ENCODE assay signal across 8 cellular contexts in the genomic region with DNA sequence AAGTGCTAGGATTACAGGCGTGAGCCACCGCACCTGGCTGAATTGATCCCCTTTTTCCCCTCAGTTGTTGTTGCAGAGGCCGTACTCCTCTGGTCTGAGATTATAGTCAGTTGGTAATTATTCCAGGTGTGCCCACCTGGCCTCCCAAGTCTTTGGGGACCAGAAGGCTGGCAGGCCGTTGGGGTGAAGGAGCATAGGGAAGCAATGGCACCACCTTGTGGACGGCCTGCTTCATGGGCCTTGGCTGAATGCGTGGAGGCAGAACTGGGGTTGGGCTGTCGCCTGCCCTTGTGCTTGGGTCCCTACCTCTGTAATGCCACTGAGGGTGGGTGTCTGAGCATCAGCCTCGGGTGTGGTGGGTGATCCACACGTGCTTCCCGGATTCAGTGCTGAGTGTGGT.
A peak's percentile ranks its signal among the peaks of the same experiment; 100 is the strongest.
DNase-seq lines count a peak whose midpoint lies in the region; ATAC-seq and TF ChIP-seq lines count a peak whose summit lies in the region.

No MANE protein-coding gene starts in this region.

- H3K4me1 Mint-ChIP-seq in glutamatergic neuron (ENCODE audit: low read depth, unreplicated experiment), result peaks cover 42% of the 10 kb centered on the region

- no peak overlapping the region for H3K4me3 ChIP-seq in GM12865 (ENCODE audit: low read depth, low read length)

- no peak overlapping the region for H3K4me3 Mint-ChIP-seq in glutamatergic neuron (ENCODE audit: unreplicated experiment)

- peak; percentile 66 for ATAC-seq in HG03432 (IDR thresholded peaks at IDR 0.05; ENCODE audit: unreplicated experiment)
- ATAC-seq in GM18861 (IDR thresholded peaks at IDR 0.05; ENCODE audit: unreplicated experiment), result no peak
- no peak for ATAC-seq in HG03439 (IDR thresholded peaks at IDR 0.05; ENCODE audit: unreplicated experiment)

- peak; percentile 87 for TF ChIP-seq CTCF in GM12865 (IDR thresholded peaks at IDR 0.05; ENCODE audit: insufficient read depth, low read depth, low read length, missing control alignments)
- TF ChIP-seq CTCF in RWPE1 (conservative IDR thresholded peaks at IDR 0.05; ENCODE audit: low read depth), result peak; percentile 71
- TF ChIP-seq CTCF in glutamatergic neuron (IDR thresholded peaks at IDR 0.05; ENCODE audit: partially characterized antibody, unreplicated experiment), result peak; percentile 70

- POLR2A ChIA-PET in RWPE1 (lab: Yijun Ruan, JAX; ENCODE audit: low non-redundant PET), result no interaction called here

- peaks cover 4% of the 10 kb centered on the region for H3K36me3 Mint-ChIP-seq in glutamatergic neuron (ENCODE audit: unreplicated experiment)

- no peak overlapping the region for H3K27ac ChIP-seq in RWPE1

- DNase-seq in GM12865 (ENCODE audit: low read depth), result peak; percentile 78
- peak; percentile 87 for DNase-seq in RWPE1 (ENCODE audit: low spot score)
- peak; percentile 49 for DNase-seq in activated effector memory CD4-positive, alpha-beta T cell treated with Interleukin-2 at 50 U/mL for 16 hours
- peak; percentile 74 for DNase-seq in glutamatergic neuron
- DNase-seq in retina, result peak; percentile 66

- peaks cover 13% of the 10 kb centered on the region for H3K27me3 Mint-ChIP-seq in glutamatergic neuron (ENCODE audit: unreplicated experiment)

- no peak overlapping the region for H3K27ac Mint-ChIP-seq in glutamatergic neuron (ENCODE audit: unreplicated experiment)

- CTCF ChIA-PET in RWPE1 (lab: Yijun Ruan, JAX), result interaction anchor here (0.6 to 1.9 kb wide), 6 partner anchors 10 to 218 kb away, joined by 3 to 14 read pairs (median 6); a partner anchor contains a TSS

- peaks cover 23% of the 10 kb centered on the region for H3K9me3 Mint-ChIP-seq in glutamatergic neuron (ENCODE audit: unreplicated experiment)
